12 cellular contexts compared by ENCODE assay signal in the genomic region with DNA sequence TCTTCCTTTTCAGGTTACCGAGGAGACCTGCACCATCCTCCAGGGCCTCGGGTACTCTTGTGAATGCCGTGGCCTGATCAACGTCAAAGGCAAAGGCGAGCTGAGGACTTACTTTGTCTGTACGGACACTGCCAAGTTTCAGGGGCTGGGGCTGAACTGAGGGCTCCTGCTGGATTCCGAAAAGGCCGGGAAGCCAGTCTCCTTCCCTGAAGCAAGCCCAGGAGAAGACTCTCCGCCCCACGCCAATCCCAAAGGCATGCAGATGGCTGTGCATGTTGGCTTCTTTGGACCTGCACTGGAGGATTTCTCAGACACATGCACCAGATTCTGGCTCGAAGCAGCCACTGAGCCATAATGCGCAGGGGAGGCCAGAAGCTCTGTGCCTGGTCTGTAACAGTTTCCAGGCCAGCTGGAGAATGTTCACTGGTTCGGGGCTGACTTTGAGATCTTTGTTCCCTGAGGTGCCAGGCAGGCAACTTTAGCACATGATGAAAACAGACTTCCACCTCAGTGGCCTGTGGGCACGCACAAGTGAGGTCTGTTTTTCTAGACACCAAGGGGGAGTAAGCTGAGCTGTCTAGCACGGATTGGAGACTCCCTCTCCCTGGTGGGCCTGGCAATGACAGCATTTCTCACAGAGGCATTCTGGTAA. TPM values are rescaled to one million over a fixed set of nuclear protein-coding genes. Genes with fewer than 3 reads are reported as not detected.
DNase-seq lines count a peak whose midpoint lies in the region; ATAC-seq lines count a peak whose summit lies in the region.
"Had no signal": no experiment of that assay in that cellular context is flagged by ENCODE, and none has a peak within 500 bp of the region (broad histone marks: within the 10 kb centered on the region; RNA-seq: fewer than 3 reads in every experiment).

No MANE protein-coding gene starts in this region.

- H3K4me3 ChIP-seq in Karpas-422 (ENCODE audit: low read length) = no peak overlapping the region
- H3K4me3 ChIP-seq: A549, SJSA1 had no signal

- no peaks in the 10 kb centered on the region for H3K27me3 ChIP-seq in Karpas-422 (ENCODE audit: low read length)
- H3K27me3 ChIP-seq: SJSA1 had no signal

- POLR2A ChIA-PET in activated CD4-positive, alpha-beta T cell treated with anti-CD3 and anti-CD28 coated beads, Interleukin-2, amount 10 ng/mL, durations not matched to agents 7 days and 5 days (lab: Charles Lee) = interaction anchor here (0.8 kb wide), 1 partner anchor 53 kb away, joined by 4 read pairs; the partner anchor contains the start of gene BRD7

- peak overlapping the region; percentile 79 for H3K27ac Mint-ChIP-seq in activated CD4-positive, alpha-beta T cell treated with anti-CD3 and anti-CD28 coated beads, Interleukin-2, amount 10 ng/mL, durations not matched to agents 7 days and 5 days
- peak overlapping the region; percentile 80 for H3K27ac Mint-ChIP-seq in activated T-helper 17 cell treated with anti-CD3 and anti-CD28 coated beads, Interleukin-2, amount 50 U/mL, for 72 hours

- ATAC-seq in activated T-helper 17 cell treated with anti-CD3 and anti-CD28 coated beads, Interleukin-2, amount 50 U/mL, for 72 hours (replicated peaks) = no peak
- ATAC-seq in GM19452 (IDR thresholded peaks at IDR 0.05; ENCODE audit: unreplicated experiment) = no peak
- ATAC-seq: A549 had no signal

- CTCF ChIA-PET in activated CD4-positive, alpha-beta T cell treated with anti-CD3 and anti-CD28 coated beads, Interleukin-2, amount 10 ng/mL, durations not matched to agents 7 days and 5 days (lab: Charles Lee) = interaction anchor here (0.6 to 3.7 kb wide), 4 partner anchors 11 to 105 kb away, joined by 3 to 32 read pairs (median 4); no protein-coding TSS in a partner anchor

- no peaks in the 10 kb centered on the region for H3K9me2 ChIP-seq in Karpas-422 (replicated peaks; ENCODE audit: insufficient read depth, low read length)

- no peak overlapping the region for H3K4me2 ChIP-seq in Karpas-422 (ENCODE audit: low read depth, low read length, poor library complexity, severe bottlenecking)
- H3K4me2 ChIP-seq: A549 had no signal

- no peak overlapping the region for H2AFZ ChIP-seq in Karpas-422 (ENCODE audit: low read length)

- no peak overlapping the region for H3K4me3 Mint-ChIP-seq in activated CD4-positive, alpha-beta T cell treated with anti-CD3 and anti-CD28 coated beads, Interleukin-2, amount 10 ng/mL, durations not matched to agents 7 days and 5 days
- H3K4me3 Mint-ChIP-seq in activated T-helper 17 cell treated with anti-CD3 and anti-CD28 coated beads, Interleukin-2, amount 50 U/mL, for 72 hours = no peak overlapping the region

- no peaks in the 10 kb centered on the region for H3K9me3 ChIP-seq in Karpas-422 (ENCODE audit: low read length)
- H3K9me3 ChIP-seq: A549, SJSA1 had no signal

- H4K20me1 ChIP-seq in Karpas-422 (ENCODE audit: insufficient read depth, low read depth, low read length) = 0 out of 2 replicates have a peak, but pooled peaks cover 2% of the 10 kb centered on the region

- H3K27ac ChIP-seq in Karpas-422 (ENCODE audit: low read length) = no peak overlapping the region
- H3K27ac ChIP-seq: A549, SJSA1 had no signal

- H3K9ac ChIP-seq in Karpas-422 (ENCODE audit: low read length) = no peak overlapping the region

- peaks cover 47% of the 10 kb centered on the region for H3K4me1 Mint-ChIP-seq in activated CD4-positive, alpha-beta T cell treated with anti-CD3 and anti-CD28 coated beads, Interleukin-2, amount 10 ng/mL, durations not matched to agents 7 days and 5 days
- peaks cover 16% of the 10 kb centered on the region for H3K4me1 Mint-ChIP-seq in activated T-helper 17 cell treated with anti-CD3 and anti-CD28 coated beads, Interleukin-2, amount 50 U/mL, for 72 hours

- DNase-seq in activated CD4-positive, alpha-beta T cell treated with anti-CD3 and anti-CD28 coated beads, Interleukin-2, amount 10 ng/mL, durations not matched to agents 7 days and 5 days = peak; percentile 3
- no peak for DNase-seq in activated CD4-positive, alpha-beta T cell treated with anti-CD3 and anti-CD28 coated beads, Interleukin-2, amount 50 U/mL, for 1 hour
- DNase-seq in hepatic stellate cell (ENCODE audit: low spot score) (peak; percentile 4), cortex of kidney (lab: John Stamatoyannopoulos, UW) (no peak), Karpas-422 (no peak)
- DNase-seq in stimulated activated CD8-positive, alpha-beta memory T cell treated with anti-CD3 and anti-CD28 coated beads, Interleukin-4, amount 100 ng/mL, for 48 hours = peak; percentile 20
- DNase-seq: EL, Kasumi-1 had no signal

- peaks cover 72% of the 10 kb centered on the region for H3K36me3 Mint-ChIP-seq in activated CD4-positive, alpha-beta T cell treated with anti-CD3 and anti-CD28 coated beads, Interleukin-2, amount 10 ng/mL, durations not matched to agents 7 days and 5 days (ENCODE audit: low read depth)
- peaks cover 95% of the 10 kb centered on the region for H3K36me3 Mint-ChIP-seq in activated T-helper 17 cell treated with anti-CD3 and anti-CD28 coated beads, Interleukin-2, amount 50 U/mL, for 72 hours (ENCODE audit: low read depth)

- H3K27me3 Mint-ChIP-seq in activated CD4-positive, alpha-beta T cell treated with anti-CD3 and anti-CD28 coated beads, Interleukin-2, amount 10 ng/mL, durations not matched to agents 7 days and 5 days = no peaks in the 10 kb centered on the region
- H3K27me3 Mint-ChIP-seq in activated T-helper 17 cell treated with anti-CD3 and anti-CD28 coated beads, Interleukin-2, amount 50 U/mL, for 72 hours = no peaks in the 10 kb centered on the region

- no peaks in the 10 kb centered on the region for H3K9me3 Mint-ChIP-seq in activated CD4-positive, alpha-beta T cell treated with anti-CD3 and anti-CD28 coated beads, Interleukin-2, amount 10 ng/mL, durations not matched to agents 7 days and 5 days
- H3K9me3 Mint-ChIP-seq in activated T-helper 17 cell treated with anti-CD3 and anti-CD28 coated beads, Interleukin-2, amount 50 U/mL, for 72 hours = no peaks in the 10 kb centered on the region

- H3K4me1 ChIP-seq in Karpas-422 (ENCODE audit: low read length) = no peaks in the 10 kb centered on the region
- H3K4me1 ChIP-seq: A549 had no signal

- H3K79me2 ChIP-seq in Karpas-422 (ENCODE audit: low read length) = no peaks in the 10 kb centered on the region

- H3K36me3 ChIP-seq in Karpas-422 (ENCODE audit: insufficient read depth, low read length) = peaks cover 42% of the 10 kb centered on the region; the same call in 1 of the 2 replicates

RNA-seq across cellular contexts. Expression of gene ADCY7, which starts 49.1 kb away (rescaled TPM):
- total RNA-seq in activated CD4-positive, alpha-beta T cell treated with anti-CD3 and anti-CD28 coated beads, Interleukin-2, amount 10 ng/mL, durations not matched to agents 7 days and 5 days = 100 to 1,000 TPM; 197 to 255 TPM
- total RNA-seq in activated T-helper 17 cell treated with anti-CD3 and anti-CD28 coated beads, Interleukin-2, amount 50 U/mL, for 72 hours = 100 to 1,000 TPM; 156 to 173 TPM
- 27.5 and 45.5 TPM in 2 replicates for total RNA-seq in Karpas-422 (2014; rRNA removed; shearing (Covaris generic); ENCODE audit: low replicate concordance)

RNA-seq across cellular contexts. Expression of gene BRD7, which starts 53.3 kb away (rescaled TPM):
- total RNA-seq in activated CD4-positive, alpha-beta T cell treated with anti-CD3 and anti-CD28 coated beads, Interleukin-2, amount 10 ng/mL, durations not matched to agents 7 days and 5 days = 100 to 1,000 TPM; 102 to 105 TPM
- 10 to 100 TPM; 53.5 to 63.9 TPM for total RNA-seq in activated T-helper 17 cell treated with anti-CD3 and anti-CD28 coated beads, Interleukin-2, amount 50 U/mL, for 72 hours
- 59.6 and 66.0 TPM in 2 replicates for total RNA-seq in Karpas-422 (2014; rRNA removed; shearing (Covaris generic); ENCODE audit: low replicate concordance)

Comparison
In these comparisons a context has a peak if more than half of its experiments do, and no peak if none do; other contexts are left out.
1. DNase-seq: peak in activated CD4-positive, alpha-beta T cell treated with anti-CD3 and anti-CD28 coated beads, Interleukin-2, amount 10 ng/mL, durations not matched to agents 7 days and 5 days (single experiment), hepatic stellate cell (single experiment) and stimulated activated CD8-positive, alpha-beta memory T cell treated with anti-CD3 and anti-CD28 coated beads, Interleukin-4, amount 100 ng/mL, for 48 hours (single experiment); none in activated CD4-positive, alpha-beta T cell treated with anti-CD3 and anti-CD28 coated beads, Interleukin-2, amount 50 U/mL, for 1 hour (single experiment), cortex of kidney (single experiment) and Karpas-422 (single experiment).